Comparison of ENCODE assay signal across 1 cellular context in the genomic region with DNA sequence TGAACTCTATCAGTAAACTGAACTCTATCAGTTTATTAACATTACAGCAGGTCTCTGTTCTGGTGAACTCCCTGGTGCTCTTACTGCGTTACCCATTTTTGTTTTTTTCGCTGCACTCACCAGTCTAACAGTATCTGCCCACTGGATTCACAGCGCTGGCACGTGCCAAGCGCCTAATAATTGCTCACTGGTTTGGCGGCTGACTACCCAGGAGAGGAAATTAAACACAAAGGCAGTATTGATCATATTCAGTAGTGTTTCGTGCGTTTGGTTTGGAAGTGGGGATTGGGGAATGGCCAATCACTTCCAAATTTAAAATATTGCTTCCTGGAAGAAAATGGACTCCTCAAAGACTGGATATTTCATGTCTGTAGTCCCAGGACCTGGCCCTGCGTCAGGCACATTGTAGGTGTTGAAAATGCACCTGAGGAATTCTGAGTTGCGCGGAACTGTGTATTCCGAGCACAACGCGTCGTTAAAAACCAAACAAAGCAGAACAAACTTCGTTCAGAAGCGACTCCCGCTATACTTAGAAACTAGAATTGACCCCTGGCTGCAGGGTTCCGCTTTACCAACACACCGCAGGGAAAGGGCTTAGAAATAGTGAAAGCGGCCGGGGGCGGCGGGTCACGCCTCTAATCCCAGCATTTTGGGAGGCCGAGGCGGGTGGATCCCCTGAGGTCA.
TF ChIP-seq lines count a peak whose summit lies in the region.

No MANE protein-coding gene starts in this region.

TF ChIP-seq in HepG2, 621 proteins besides CTCF, POLR2A, EP300 and RAD21 (continues in another document):
- TF ChIP-seq TSC22D2 (CRISPR knock-in tag; IDR thresholded peaks at IDR 0.05; ENCODE audit: borderline replicate concordance) (0 out of 2 replicates have a peak, but pooled peaks have one; percentile 58), SP4 (CRISPR knock-in tag; IDR thresholded peaks at IDR 0.05) (no peak), PLRG1 (conservative IDR thresholded peaks at IDR 0.05) (no peak), NFYC (CRISPR knock-in tag; IDR thresholded peaks at IDR 0.05) (no peak), GPN1 (CRISPR knock-in tag; IDR thresholded peaks at IDR 0.05; ENCODE audit: borderline replicate concordance) (no peak), HNF4A (CRISPR knock-in tag; IDR thresholded peaks at IDR 0.05) (no peak), HCFC1 (IDR thresholded peaks at IDR 0.05; ENCODE audit: low read depth, low read length) (no peak), ZNF256 (CRISPR knock-in tag; conservative IDR thresholded peaks at IDR 0.05) (peak; percentile 56), ZNF674 (CRISPR knock-in tag; IDR thresholded peaks at IDR 0.05; ENCODE audit: low read depth) (no peak), MAFF (IDR thresholded peaks at IDR 0.05; ENCODE audit: low read depth, low read length) (no peak), ZNF557 (CRISPR knock-in tag; IDR thresholded peaks at IDR 0.05) (peak; percentile 49; the same call in 1 of the 2 replicates), ZNF430 (CRISPR knock-in tag; IDR thresholded peaks at IDR 0.05) (0 out of 2 replicates have a peak, but pooled peaks have one; percentile 11), ZNF296 (CRISPR knock-in tag; conservative IDR thresholded peaks at IDR 0.05) (no peak), PTBP1 (IDR thresholded peaks at IDR 0.05; ENCODE audit: low read depth, low read length, poor library complexity, severe bottlenecking) (no peak), MTA1 (CRISPR knock-in tag; IDR thresholded peaks at IDR 0.05; ENCODE audit: borderline replicate concordance) (no peak), KLF9 (CRISPR knock-in tag; IDR thresholded peaks at IDR 0.05; ENCODE audit: low read depth) (peak; percentile 28; the same call in 1 of the 2 replicates), TEAD2 (CRISPR knock-in tag; IDR thresholded peaks at IDR 0.05) (0 out of 2 replicates have a peak, but pooled peaks have one; percentile 7)
- TF ChIP-seq, protein P1, sequence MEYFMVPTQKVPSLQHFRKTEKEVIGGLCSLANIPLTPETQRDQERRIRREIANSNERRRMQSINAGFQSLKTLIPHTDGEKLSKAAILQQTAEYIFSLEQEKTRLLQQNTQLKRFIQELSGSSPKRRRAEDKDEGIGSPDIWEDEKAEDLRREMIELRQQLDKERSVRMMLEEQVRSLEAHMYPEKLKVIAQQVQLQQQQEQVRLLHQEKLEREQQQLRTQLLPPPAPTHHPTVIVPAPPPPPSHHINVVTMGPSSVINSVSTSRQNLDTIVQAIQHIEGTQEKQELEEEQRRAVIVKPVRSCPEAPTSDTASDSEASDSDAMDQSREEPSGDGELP (IDR thresholded peaks at IDR 0.05; ENCODE audit: borderline replicate concordance, low read depth) = no peak
- TF ChIP-seq, protein P2, sequence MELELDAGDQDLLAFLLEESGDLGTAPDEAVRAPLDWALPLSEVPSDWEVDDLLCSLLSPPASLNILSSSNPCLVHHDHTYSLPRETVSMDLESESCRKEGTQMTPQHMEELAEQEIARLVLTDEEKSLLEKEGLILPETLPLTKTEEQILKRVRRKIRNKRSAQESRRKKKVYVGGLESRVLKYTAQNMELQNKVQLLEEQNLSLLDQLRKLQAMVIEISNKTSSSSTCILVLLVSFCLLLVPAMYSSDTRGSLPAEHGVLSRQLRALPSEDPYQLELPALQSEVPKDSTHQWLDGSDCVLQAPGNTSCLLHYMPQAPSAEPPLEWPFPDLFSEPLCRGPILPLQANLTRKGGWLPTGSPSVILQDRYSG (CRISPR knock-in tag; IDR thresholded peaks at IDR 0.05) = peak; percentile 73; the same call in 1 of the 2 replicates
- TF ChIP-seq, protein P3, sequence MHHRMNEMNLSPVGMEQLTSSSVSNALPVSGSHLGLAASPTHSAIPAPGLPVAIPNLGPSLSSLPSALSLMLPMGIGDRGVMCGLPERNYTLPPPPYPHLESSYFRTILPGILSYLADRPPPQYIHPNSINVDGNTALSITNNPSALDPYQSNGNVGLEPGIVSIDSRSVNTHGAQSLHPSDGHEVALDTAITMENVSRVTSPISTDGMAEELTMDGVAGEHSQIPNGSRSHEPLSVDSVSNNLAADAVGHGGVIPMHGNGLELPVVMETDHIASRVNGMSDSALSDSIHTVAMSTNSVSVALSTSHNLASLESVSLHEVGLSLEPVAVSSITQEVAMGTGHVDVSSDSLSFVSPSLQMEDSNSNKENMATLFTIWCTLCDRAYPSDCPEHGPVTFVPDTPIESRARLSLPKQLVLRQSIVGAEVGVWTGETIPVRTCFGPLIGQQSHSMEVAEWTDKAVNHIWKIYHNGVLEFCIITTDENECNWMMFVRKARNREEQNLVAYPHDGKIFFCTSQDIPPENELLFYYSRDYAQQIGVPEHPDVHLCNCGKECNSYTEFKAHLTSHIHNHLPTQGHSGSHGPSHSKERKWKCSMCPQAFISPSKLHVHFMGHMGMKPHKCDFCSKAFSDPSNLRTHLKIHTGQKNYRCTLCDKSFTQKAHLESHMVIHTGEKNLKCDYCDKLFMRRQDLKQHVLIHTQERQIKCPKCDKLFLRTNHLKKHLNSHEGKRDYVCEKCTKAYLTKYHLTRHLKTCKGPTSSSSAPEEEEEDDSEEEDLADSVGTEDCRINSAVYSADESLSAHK (CRISPR knock-in tag; IDR thresholded peaks at IDR 0.05; ENCODE audit: borderline replicate concordance) = peak; percentile 13; the same call in 1 of the 2 replicates
- TF ChIP-seq, protein P4, sequence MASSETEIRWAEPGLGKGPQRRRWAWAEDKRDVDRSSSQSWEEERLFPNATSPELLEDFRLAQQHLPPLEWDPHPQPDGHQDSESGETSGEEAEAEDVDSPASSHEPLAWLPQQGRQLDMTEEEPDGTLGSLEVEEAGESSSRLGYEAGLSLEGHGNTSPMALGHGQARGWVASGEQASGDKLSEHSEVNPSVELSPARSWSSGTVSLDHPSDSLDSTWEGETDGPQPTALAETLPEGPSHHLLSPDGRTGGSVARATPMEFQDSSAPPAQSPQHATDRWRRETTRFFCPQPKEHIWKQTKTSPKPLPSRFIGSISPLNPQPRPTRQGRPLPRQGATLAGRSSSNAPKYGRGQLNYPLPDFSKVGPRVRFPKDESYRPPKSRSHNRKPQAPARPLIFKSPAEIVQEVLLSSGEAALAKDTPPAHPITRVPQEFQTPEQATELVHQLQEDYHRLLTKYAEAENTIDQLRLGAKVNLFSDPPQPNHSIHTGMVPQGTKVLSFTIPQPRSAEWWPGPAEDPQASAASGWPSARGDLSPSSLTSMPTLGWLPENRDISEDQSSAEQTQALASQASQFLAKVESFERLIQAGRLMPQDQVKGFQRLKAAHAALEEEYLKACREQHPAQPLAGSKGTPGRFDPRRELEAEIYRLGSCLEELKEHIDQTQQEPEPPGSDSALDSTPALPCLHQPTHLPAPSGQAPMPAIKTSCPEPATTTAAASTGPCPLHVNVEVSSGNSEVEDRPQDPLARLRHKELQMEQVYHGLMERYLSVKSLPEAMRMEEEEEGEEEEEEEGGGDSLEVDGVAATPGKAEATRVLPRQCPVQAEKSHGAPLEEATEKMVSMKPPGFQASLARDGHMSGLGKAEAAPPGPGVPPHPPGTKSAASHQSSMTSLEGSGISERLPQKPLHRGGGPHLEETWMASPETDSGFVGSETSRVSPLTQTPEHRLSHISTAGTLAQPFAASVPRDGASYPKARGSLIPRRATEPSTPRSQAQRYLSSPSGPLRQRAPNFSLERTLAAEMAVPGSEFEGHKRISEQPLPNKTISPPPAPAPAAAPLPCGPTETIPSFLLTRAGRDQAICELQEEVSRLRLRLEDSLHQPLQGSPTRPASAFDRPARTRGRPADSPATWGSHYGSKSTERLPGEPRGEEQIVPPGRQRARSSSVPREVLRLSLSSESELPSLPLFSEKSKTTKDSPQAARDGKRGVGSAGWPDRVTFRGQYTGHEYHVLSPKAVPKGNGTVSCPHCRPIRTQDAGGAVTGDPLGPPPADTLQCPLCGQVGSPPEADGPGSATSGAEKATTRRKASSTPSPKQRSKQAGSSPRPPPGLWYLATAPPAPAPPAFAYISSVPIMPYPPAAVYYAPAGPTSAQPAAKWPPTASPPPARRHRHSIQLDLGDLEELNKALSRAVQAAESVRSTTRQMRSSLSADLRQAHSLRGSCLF (CRISPR knock-in tag; IDR thresholded peaks at IDR 0.05; ENCODE audit: borderline replicate concordance) = peak; percentile 27; the same call in 1 of the 2 replicates
- TF ChIP-seq, protein P5, sequence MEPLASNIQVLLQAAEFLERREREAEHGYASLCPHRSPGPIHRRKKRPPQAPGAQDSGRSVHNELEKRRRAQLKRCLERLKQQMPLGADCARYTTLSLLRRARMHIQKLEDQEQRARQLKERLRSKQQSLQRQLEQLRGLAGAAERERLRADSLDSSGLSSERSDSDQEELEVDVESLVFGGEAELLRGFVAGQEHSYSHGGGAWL (CRISPR knock-in tag; IDR thresholded peaks at IDR 0.05) = no peak
- TF ChIP-seq, protein P6, sequence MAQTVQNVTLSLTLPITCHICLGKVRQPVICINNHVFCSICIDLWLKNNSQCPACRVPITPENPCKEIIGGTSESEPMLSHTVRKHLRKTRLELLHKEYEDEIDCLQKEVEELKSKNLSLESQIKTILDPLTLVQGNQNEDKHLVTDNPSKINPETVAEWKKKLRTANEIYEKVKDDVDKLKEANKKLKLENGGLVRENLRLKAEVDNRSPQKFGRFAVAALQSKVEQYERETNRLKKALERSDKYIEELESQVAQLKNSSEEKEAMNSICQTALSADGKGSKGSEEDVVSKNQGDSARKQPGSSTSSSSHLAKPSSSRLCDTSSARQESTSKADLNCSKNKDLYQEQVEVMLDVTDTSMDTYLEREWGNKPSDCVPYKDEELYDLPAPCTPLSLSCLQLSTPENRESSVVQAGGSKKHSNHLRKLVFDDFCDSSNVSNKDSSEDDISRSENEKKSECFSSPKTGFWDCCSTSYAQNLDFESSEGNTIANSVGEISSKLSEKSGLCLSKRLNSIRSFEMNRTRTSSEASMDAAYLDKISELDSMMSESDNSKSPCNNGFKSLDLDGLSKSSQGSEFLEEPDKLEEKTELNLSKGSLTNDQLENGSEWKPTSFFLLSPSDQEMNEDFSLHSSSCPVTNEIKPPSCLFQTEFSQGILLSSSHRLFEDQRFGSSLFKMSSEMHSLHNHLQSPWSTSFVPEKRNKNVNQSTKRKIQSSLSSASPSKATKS (CRISPR knock-in tag; IDR thresholded peaks at IDR 0.05) = no peak; the same call in 1 of the 2 replicates
- TF ChIP-seq, protein P7, sequence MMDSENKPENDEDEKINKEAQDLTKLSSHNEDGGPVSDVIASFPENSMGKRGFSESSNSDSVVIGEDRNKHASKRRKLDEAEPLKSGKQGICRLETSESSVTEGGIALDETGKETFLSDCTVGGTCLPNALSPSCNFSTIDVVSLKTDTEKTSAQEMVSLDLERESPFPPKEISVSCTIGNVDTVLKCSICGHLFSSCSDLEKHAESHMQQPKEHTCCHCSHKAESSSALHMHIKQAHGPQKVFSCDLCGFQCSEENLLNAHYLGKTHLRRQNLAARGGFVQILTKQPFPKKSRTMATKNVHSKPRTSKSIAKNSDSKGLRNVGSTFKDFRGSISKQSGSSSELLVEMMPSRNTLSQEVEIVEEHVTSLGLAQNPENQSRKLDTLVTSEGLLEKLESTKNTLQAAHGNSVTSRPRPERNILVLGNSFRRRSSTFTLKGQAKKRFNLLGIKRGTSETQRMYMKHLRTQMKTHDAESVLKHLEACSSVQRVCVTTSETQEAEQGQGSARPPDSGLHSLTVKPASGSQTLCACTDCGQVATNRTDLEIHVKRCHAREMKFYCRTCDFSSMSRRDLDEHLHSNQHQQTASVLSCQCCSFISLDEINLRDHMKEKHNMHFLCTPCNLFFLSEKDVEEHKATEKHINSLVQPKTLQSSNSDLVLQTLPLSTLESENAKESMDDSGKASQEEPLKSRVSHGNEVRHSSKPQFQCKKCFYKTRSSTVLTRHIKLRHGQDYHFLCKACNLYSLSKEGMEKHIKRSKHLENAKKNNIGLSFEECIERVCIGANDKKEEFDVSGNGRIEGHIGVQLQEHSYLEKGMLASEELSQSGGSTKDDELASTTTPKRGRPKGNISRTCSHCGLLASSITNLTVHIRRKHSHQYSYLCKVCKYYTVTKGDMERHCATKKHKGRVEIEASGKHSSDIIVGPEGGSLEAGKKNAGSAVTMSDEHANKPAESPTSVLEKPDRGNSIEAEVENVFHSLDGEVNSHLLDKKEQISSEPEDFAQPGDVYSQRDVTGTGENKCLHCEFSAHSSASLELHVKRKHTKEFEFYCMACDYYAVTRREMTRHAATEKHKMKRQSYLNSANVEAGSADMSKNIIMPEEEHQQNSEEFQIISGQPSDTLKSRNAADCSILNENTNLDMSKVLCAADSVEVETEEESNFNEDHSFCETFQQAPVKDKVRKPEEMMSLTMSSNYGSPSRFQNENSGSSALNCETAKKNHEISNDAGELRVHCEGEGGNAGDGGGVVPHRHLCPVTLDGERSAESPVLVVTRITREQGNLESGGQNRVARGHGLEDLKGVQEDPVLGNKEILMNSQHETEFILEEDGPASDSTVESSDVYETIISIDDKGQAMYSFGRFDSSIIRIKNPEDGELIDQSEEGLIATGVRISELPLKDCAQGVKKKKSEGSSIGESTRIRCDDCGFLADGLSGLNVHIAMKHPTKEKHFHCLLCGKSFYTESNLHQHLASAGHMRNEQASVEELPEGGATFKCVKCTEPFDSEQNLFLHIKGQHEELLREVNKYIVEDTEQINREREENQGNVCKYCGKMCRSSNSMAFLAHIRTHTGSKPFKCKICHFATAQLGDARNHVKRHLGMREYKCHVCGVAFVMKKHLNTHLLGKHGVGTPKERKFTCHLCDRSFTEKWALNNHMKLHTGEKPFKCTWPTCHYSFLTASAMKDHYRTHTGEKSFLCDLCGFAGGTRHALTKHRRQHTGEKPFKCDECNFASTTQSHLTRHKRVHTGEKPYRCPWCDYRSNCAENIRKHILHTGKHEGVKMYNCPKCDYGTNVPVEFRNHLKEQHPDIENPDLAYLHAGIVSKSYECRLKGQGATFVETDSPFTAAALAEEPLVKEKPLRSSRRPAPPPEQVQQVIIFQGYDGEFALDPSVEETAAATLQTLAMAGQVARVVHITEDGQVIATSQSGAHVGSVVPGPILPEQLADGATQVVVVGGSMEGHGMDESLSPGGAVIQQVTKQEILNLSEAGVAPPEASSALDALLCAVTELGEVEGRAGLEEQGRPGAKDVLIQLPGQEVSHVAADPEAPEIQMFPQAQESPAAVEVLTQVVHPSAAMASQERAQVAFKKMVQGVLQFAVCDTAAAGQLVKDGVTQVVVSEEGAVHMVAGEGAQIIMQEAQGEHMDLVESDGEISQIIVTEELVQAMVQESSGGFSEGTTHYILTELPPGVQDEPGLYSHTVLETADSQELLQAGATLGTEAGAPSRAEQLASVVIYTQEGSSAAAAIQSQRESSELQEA (CRISPR knock-in tag; IDR thresholded peaks at IDR 0.05; ENCODE audit: not compliant biosample characterization) = no peak
- TF ChIP-seq, protein P8, sequence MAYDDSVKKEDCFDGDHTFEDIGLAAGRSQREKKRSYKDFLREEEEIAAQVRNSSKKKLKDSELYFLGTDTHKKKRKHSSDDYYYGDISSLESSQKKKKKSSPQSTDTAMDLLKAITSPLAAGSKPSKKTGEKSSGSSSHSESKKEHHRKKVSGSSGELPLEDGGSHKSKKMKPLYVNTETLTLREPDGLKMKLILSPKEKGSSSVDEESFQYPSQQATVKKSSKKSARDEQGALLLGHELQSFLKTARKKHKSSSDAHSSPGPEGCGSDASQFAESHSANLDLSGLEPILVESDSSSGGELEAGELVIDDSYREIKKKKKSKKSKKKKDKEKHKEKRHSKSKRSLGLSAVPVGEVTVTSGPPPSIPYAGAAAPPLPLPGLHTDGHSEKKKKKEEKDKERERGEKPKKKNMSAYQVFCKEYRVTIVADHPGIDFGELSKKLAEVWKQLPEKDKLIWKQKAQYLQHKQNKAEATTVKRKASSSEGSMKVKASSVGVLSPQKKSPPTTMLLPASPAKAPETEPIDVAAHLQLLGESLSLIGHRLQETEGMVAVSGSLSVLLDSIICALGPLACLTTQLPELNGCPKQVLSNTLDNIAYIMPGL (CRISPR knock-in tag; IDR thresholded peaks at IDR 0.05; ENCODE audit: borderline replicate concordance in 1 of 2, low read depth in 1 of 2) = peak in 1 of 2 experiments; percentile 49; a peak in 1 of 4 replicates
- TF ChIP-seq, protein P9, sequence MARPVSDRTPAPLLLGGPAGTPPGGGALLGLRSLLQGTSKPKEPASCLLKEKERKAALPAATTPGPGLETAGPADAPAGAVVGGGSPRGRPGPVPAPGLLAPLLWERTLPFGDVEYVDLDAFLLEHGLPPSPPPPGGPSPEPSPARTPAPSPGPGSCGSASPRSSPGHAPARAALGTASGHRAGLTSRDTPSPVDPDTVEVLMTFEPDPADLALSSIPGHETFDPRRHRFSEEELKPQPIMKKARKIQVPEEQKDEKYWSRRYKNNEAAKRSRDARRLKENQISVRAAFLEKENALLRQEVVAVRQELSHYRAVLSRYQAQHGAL (CRISPR knock-in tag; IDR thresholded peaks at IDR 0.05; ENCODE audit: not compliant biosample characterization) = no peak
